Comparison of ENCODE assay signal across 8 cellular contexts in genomic region chr6:161439093-161439492, GRCh38.
DNase-seq lines count a peak whose midpoint lies in the region; ATAC-seq and TF ChIP-seq lines count a peak whose summit lies in the region.

No MANE protein-coding gene starts in this region.

- no peak overlapping the region for H3K4me3 ChIP-seq in body of pancreas

- H3K27ac ChIP-seq in body of pancreas: peak overlapping the region; percentile 41 to 86 (median 70)

- peak; percentile 49 for ATAC-seq in body of pancreas
- no peak for ATAC-seq in HG03095 (IDR thresholded peaks at IDR 0.05; ENCODE audit: unreplicated experiment)

- no peaks in the 10 kb centered on the region for H3K4me1 Mint-ChIP-seq in T-helper 2 cell treated with Interferon-gamma antibody and Interleukin-4, amounts not matched to agents 5 μg/mL and 100 μg/mL, for 36 hours (ENCODE audit: low read depth)

- no peaks in the 10 kb centered on the region for H3K9me3 ChIP-seq in body of pancreas

- intact Hi-C loops in body of pancreas (cut with DNase I): no loop called here

- H3K27ac Mint-ChIP-seq in T-helper 2 cell treated with Interferon-gamma antibody and Interleukin-4, amounts not matched to agents 5 μg/mL and 100 μg/mL, for 36 hours: no peak overlapping the region

- no peaks in the 10 kb centered on the region for H3K36me3 ChIP-seq in body of pancreas (replicated peaks in 1 of 2; ENCODE audit: insufficient read depth in 1 of 2, low read depth in 2 of 2)

- no peak overlapping the region for H3K4me3 Mint-ChIP-seq in T-helper 2 cell treated with Interferon-gamma antibody and Interleukin-4, amounts not matched to agents 5 μg/mL and 100 μg/mL, for 36 hours

- WGBS in body of pancreas, 2 donors: 38 to 59% methylated on average over 12 of the region's 12 CpGs

- H3K4me1 ChIP-seq in body of pancreas: peaks cover 26% of the 10 kb centered on the region

- DNase-seq in C1 segment of cervical spinal cord (lab: John Stamatoyannopoulos, UW): peak in 11 of 14 donors; percentile 16 to 86 (median 66)
- peak; percentile 24 for DNase-seq in NCI-H2107 (lab: John Stamatoyannopoulos, UW)
- peak; percentile 65 to 90 (median 80) for DNase-seq in body of pancreas
- DNase-seq in midbrain (lab: John Stamatoyannopoulos, UW): peak; percentile 85
- no peak for DNase-seq in T-helper 2 cell treated with Interferon-gamma antibody and Interleukin-4, amounts not matched to agents 5 μg/mL and 100 μg/mL, for 36 hours (ENCODE audit: low spot score)
- DNase-seq in NAMALWA (ENCODE audit: low spot score): no peak
- no peak for DNase-seq in activated CD4-positive, alpha-beta T cell treated with anti-CD3 and anti-CD28 coated beads for 48 hours

- TF ChIP-seq CTCF in body of pancreas (IDR thresholded peaks at IDR 0.05): no peak

- H3K9me3 Mint-ChIP-seq in T-helper 2 cell treated with Interferon-gamma antibody and Interleukin-4, amounts not matched to agents 5 μg/mL and 100 μg/mL, for 36 hours: no peaks in the 10 kb centered on the region

- no peaks in the 10 kb centered on the region for H3K36me3 Mint-ChIP-seq in T-helper 2 cell treated with Interferon-gamma antibody and Interleukin-4, amounts not matched to agents 5 μg/mL and 100 μg/mL, for 36 hours (ENCODE audit: low read depth)

- no peaks in the 10 kb centered on the region for H3K27me3 ChIP-seq in body of pancreas

- no peaks in the 10 kb centered on the region for H3K27me3 Mint-ChIP-seq in T-helper 2 cell treated with Interferon-gamma antibody and Interleukin-4, amounts not matched to agents 5 μg/mL and 100 μg/mL, for 36 hours (ENCODE audit: low read depth)

- peak in 2 of 3 donors; percentile 29 to 39 for TF ChIP-seq POLR2A in body of pancreas (IDR thresholded peaks at IDR 0.05)

Comparison
In these comparisons a context has a peak if more than half of its experiments do, and no peak if none do; other contexts are left out.
1. DNase-seq: peak in C1 segment of cervical spinal cord (11 of 14), NCI-H2107 (single experiment), body of pancreas (4 of 4) and midbrain (single experiment); none in T-helper 2 cell treated with Interferon-gamma antibody and Interleukin-4, amounts not matched to agents 5 μg/mL and 100 μg/mL, for 36 hours (single experiment), NAMALWA (single experiment) and activated CD4-positive, alpha-beta T cell treated with anti-CD3 and anti-CD28 coated beads for 48 hours (single experiment).